Comparison of ENCODE assay signal across 8 cellular contexts in the genomic region with DNA sequence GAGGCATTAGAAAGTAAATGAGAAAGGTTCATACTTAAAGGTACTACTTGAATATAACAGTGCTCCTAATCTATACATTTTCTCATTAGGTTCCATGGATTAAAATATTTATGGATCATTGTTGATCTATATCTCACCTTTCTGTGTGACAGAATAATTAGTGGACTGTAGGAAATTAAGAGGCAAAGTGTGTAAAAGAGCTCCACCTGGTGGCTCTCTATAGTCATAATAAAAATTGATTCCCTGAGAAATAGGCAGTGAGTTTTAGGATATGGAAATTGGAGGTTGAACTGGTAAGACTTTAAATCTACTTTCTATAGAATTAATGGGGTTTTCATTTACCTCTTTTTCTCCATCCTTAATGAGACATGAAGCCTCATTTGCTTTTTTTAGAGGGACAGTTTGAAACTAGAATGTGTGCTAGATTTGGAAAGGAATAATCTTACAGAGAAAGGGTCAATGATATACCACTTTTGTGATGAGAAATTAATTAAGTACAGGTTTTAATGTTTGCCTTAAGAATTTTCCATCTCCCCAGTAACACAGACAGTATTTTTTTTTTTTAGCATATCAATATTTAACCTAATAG. TPM values are rescaled to one million over a fixed set of nuclear protein-coding genes. Genes with fewer than 3 reads are reported as not detected.
A peak's percentile ranks its signal among the peaks of the same experiment; 100 is the strongest.
DNase-seq lines count a peak whose midpoint lies in the region; ATAC-seq and TF ChIP-seq lines count a peak whose summit lies in the region.

No MANE protein-coding gene starts in this region.

- peaks cover 7% of the 10 kb centered on the region for H3K4me1 Mint-ChIP-seq in osteocyte (ENCODE audit: unreplicated experiment)

- H3K27ac Mint-ChIP-seq in osteocyte (ENCODE audit: unreplicated experiment): peak overlapping the region; percentile 62

- H3K27ac ChIP-seq in aorta (ENCODE audit: low read depth in 1 of 2, low read length in 2 of 2): no peak overlapping the region

- peak; percentile 12 for DNase-seq in NCI-H2029 treated with DMSO at 0.1 percent for 48 hours (lab: John Stamatoyannopoulos, UW)
- no peak for DNase-seq in NCI-H2029 (lab: John Stamatoyannopoulos, UW)
- peak; percentile 27 for DNase-seq in NCI-H526 treated with DMSO at 0.1 percent for 48 hours (lab: John Stamatoyannopoulos, UW)
- peak; percentile 56 for DNase-seq in dermis blood vessel endothelial cell
- DNase-seq in osteocyte (ENCODE audit: extremely low spot score, unreplicated experiment): no peak
- no peak for DNase-seq in aorta

- TF ChIP-seq CTCF in osteocyte (IDR thresholded peaks at IDR 0.05): peak; percentile 77

- no peaks in the 10 kb centered on the region for H3K4me1 ChIP-seq in aorta (ENCODE audit: control insufficient read depth in 1 of 2, insufficient read depth in 2 of 2, low read length in 2 of 2)

- H3K27me3 ChIP-seq in aorta (ENCODE audit: control insufficient read depth in 1 of 2, insufficient read depth in 2 of 2, low read length in 1 of 2): no peaks in the 10 kb centered on the region

- no peak overlapping the region for H3K4me3 Mint-ChIP-seq in osteocyte (ENCODE audit: unreplicated experiment)

- H3K36me3 Mint-ChIP-seq in osteocyte (ENCODE audit: unreplicated experiment): peaks cover 57% of the 10 kb centered on the region

- H3K27me3 Mint-ChIP-seq in osteocyte (ENCODE audit: unreplicated experiment): no peaks in the 10 kb centered on the region

- intact Hi-C loops in aorta (cut with DNase I): no loop called here

- H3K4me3 ChIP-seq in aorta (ENCODE audit: low read length in 2 of 2): no peak overlapping the region

- H3K36me3 ChIP-seq in aorta (ENCODE audit: control insufficient read depth in 1 of 2, insufficient read depth in 2 of 2, low read length in 1 of 2): peaks cover 0 to 5% of the 10 kb centered on the region in 2 donors

- ATAC-seq in GM21515 (IDR thresholded peaks at IDR 0.05; ENCODE audit: unreplicated experiment): peak; percentile 64
- no peak for ATAC-seq in HG02610 (IDR thresholded peaks at IDR 0.05; ENCODE audit: unreplicated experiment)
- ATAC-seq in aorta (ENCODE audit: low FRiP score): no peak

- no peaks in the 10 kb centered on the region for H3K9me3 ChIP-seq in aorta (ENCODE audit: control insufficient read depth, low read length)

- H3K9me3 Mint-ChIP-seq in osteocyte (ENCODE audit: unreplicated experiment): no peaks in the 10 kb centered on the region

RNA-seq across cellular contexts. Expression of a gene that starts 11.8 kb away (rescaled TPM):
- 62.0 and 69.4 TPM in 2 replicates for total RNA-seq in dermis blood vessel endothelial cell
- 28.4 and 29.8 TPM in 2 replicates for total RNA-seq in osteocyte
- 10 to 100 TPM; 22.4 to 25.0 TPM for total RNA-seq in aorta
- polyA plus RNA-seq in aorta: 10 to 100 TPM; 15.5 to 57.2 TPM

RNA-seq across cellular contexts. Expression of a gene that starts 17.2 kb away (rescaled TPM):
- 60.6 and 99.7 TPM in 2 replicates for total RNA-seq in dermis blood vessel endothelial cell
- total RNA-seq in osteocyte: 132 and 136 TPM in 2 replicates
- 10 to 100 TPM; 62.1 to 85.2 TPM for total RNA-seq in aorta
- polyA plus RNA-seq in aorta: 100 to 1,000 TPM in 1 of 2 donors, 10 to 100 TPM in 1; 60.2 to 120 TPM

Comparison
In these comparisons a context has a peak if more than half of its experiments do, and no peak if none do; other contexts are left out.
1. DNase-seq: peak in NCI-H2029 treated with DMSO at 0.1 percent for 48 hours (single experiment), NCI-H526 treated with DMSO at 0.1 percent for 48 hours (single experiment) and dermis blood vessel endothelial cell (single experiment); none in NCI-H2029 (single experiment), osteocyte (single experiment) and aorta (0 of 2).